8 cellular contexts compared by ENCODE assay signal in genomic region chr3:71982506-71983258, GRCh38.
DNase-seq lines count a peak whose midpoint lies in the region; ATAC-seq, FAIRE-seq and TF ChIP-seq lines count a peak whose summit lies in the region.
"Not testable (repeated sequence)": the region's sequence is repeated elsewhere in the genome, so short reads cannot be mapped to it uniquely, and the experiment has no call there.

No MANE protein-coding gene starts in this region.

- H3K9ac ChIP-seq in keratinocyte (ENCODE audit: control insufficient read depth, extremely low read depth, insufficient read depth, low read length), result not testable (repeated sequence)

- H3K27me3 ChIP-seq in A673 (replicated peaks; ENCODE audit: insufficient read depth, low read depth, low read length, poor library complexity); keratinocyte (ENCODE audit: control insufficient read depth, extremely low read depth, insufficient read depth, low read length): not testable (repeated sequence)

- H4K20me1 ChIP-seq in keratinocyte (ENCODE audit: control insufficient read depth, extremely low read depth, insufficient read depth, low read length), result not testable (repeated sequence)

- peak overlapping the region; percentile 43 for H3K27ac Mint-ChIP-seq in activated T-cell treated with anti-CD3 and anti-CD28 coated beads, Interleukin-2, amount 50 U/mL, for 72 hours

- FAIRE-seq in GM18507 (lab: Jason Lieb, UNC) (peak; percentile 78), keratinocyte (lab: Jason Lieb, UNC) (peak; percentile 93)

- POLR2A ChIA-PET in A673 (lab: Charles Lee; ENCODE audit: low non-redundant PET), result not testable (repeated sequence)

- H3K4me2 ChIP-seq in keratinocyte (ENCODE audit: control insufficient read depth, extremely low read depth, insufficient read depth, low read depth, low read length), result peak overlapping the region; percentile 26

- peaks cover 83% of the 10 kb centered on the region for H3K4me1 Mint-ChIP-seq in activated T-cell treated with anti-CD3 and anti-CD28 coated beads, Interleukin-2, amount 50 U/mL, for 72 hours (ENCODE audit: low read depth)

- H3K4me1 ChIP-seq in A673 (ENCODE audit: insufficient read depth, low read length, poor library complexity, severe bottlenecking), result not testable (repeated sequence)
- H3K4me1 ChIP-seq in keratinocyte (ENCODE audit: control insufficient read depth, extremely low read depth, insufficient read depth, low read length), result peaks cover 26% of the 10 kb centered on the region

- not testable (repeated sequence) for BruUV-seq in A673 (replicated peaks; lab: Mats Ljungman, UMichigan)

- TF ChIP-seq POLR2A in NB4 (IDR thresholded peaks at IDR 0.05; ENCODE audit: extremely low read depth, insufficient read length), result not testable (repeated sequence)

- dilution Hi-C loops in keratinocyte (cut with MboI; ENCODE audit: extremely low pct_ligation_motif_present, low sequenced_read_pairs), result not testable (repeated sequence)

- intact Hi-C loops in A673 (cut with micrococcal nuclease; ENCODE audit: unreplicated experiment), result not testable (repeated sequence)

- H3K9me3 Mint-ChIP-seq in activated T-cell treated with anti-CD3 and anti-CD28 coated beads, Interleukin-2, amount 50 U/mL, for 72 hours, result not testable (repeated sequence)

- not testable (repeated sequence) for H3K36me3 Mint-ChIP-seq in activated T-cell treated with anti-CD3 and anti-CD28 coated beads, Interleukin-2, amount 50 U/mL, for 72 hours (ENCODE audit: insufficient read depth in 2 of 2)

- not testable (repeated sequence) for H3K9me3 ChIP-seq in A673 (ENCODE audit: low read depth, low read length, poor library complexity, severe bottlenecking); keratinocyte (ENCODE audit: control insufficient read depth, low read depth, low read length)

- not testable (repeated sequence) for H3K4me3 ChIP-seq in A673 (ENCODE audit: low read depth, low read length, poor library complexity, severe bottlenecking); NB4 (ENCODE audit: low read depth, low read length); cardiac fibroblast (replicated peaks in 1 of 2; ENCODE audit: low read depth in 2 of 2, low read length in 2 of 2); keratinocyte (ENCODE audit: control insufficient read depth in 2 of 3, extremely low read depth in 1 of 3, insufficient read depth in 2 of 3, low read depth in 1 of 3, low read length in 3 of 3)

- ATAC-seq in activated T-cell treated with anti-CD3 and anti-CD28 coated beads, Interleukin-2, amount 50 U/mL, for 72 hours (replicated peaks in 1 of 2), result peak; percentile 18 to 20

- CTCF ChIA-PET in A673 (lab: Charles Lee), result not testable (repeated sequence)

- H3K79me2 ChIP-seq in keratinocyte (ENCODE audit: control insufficient read depth, insufficient read depth, low read length), result not testable (repeated sequence)

- not testable (repeated sequence) for TF ChIP-seq CTCF in A673 (conservative IDR thresholded peaks at IDR 0.05; ENCODE audit: low read depth, low read length); NB4 (IDR thresholded peaks at IDR 0.05; ENCODE audit: low read depth, low read length); cardiac fibroblast (IDR thresholded peaks at IDR 0.05; ENCODE audit: low read depth, low read length); keratinocyte (optimal IDR thresholded peaks at IDR 0.05 in 1 of 3, IDR thresholded peaks at IDR 0.05 in 1 of 3, conservative IDR thresholded peaks at IDR 0.05 in 1 of 3; ENCODE audit: extremely low read depth in 1 of 3, insufficient read depth in 2 of 3, low read length in 3 of 3)

- H3K9me1 ChIP-seq in keratinocyte (ENCODE audit: control insufficient read depth, extremely low read depth, insufficient read depth, low read length), result not testable (repeated sequence)

- DNase-seq in A673 (ENCODE audit: low spot score) (peak; percentile 35), NB4 (ENCODE audit: low read depth) (peak; percentile 75), T1000 (lab: John Stamatoyannopoulos, UW) (peak; percentile 71), cardiac fibroblast (ENCODE audit: low read depth in 2 of 2) (peak; percentile 61 to 90), keratinocyte (ENCODE audit: low read depth, low spot score) (peak; percentile 94)
- not testable (repeated sequence) for DNase-seq in GM18507 (ENCODE audit: extremely low spot score, insufficient read length, low read depth)
- peak; percentile 70 to 77 for DNase-seq in activated T-cell treated with anti-CD3 and anti-CD28 coated beads, Interleukin-2, amount 50 U/mL, for 72 hours
- DNase-seq in stimulated activated CD4-positive, alpha-beta T cell treated with anti-CD3 and anti-CD28 coated beads, Interleukin-1b, Interleukin-23, amount 100 ng/mL, for 48 hours, result peak; percentile 78

- H2AFZ ChIP-seq in keratinocyte (ENCODE audit: control insufficient read depth, low read length), result not testable (repeated sequence)

- H3K27me3 Mint-ChIP-seq in activated T-cell treated with anti-CD3 and anti-CD28 coated beads, Interleukin-2, amount 50 U/mL, for 72 hours (ENCODE audit: low read depth), result not testable (repeated sequence)

- H3K36me3 ChIP-seq in A673 (ENCODE audit: insufficient read depth, low read length, poor library complexity, severe bottlenecking); keratinocyte (ENCODE audit: control insufficient read depth in 2 of 2, extremely low read depth in 1 of 2, insufficient read depth in 2 of 2, low read length in 2 of 2): not testable (repeated sequence)

- peak overlapping the region; percentile 60 to 68 for H3K4me3 Mint-ChIP-seq in activated T-cell treated with anti-CD3 and anti-CD28 coated beads, Interleukin-2, amount 50 U/mL, for 72 hours

- not testable (repeated sequence) for H3K27ac ChIP-seq in A673 (ENCODE audit: low read depth, low read length, poor library complexity, severe bottlenecking)
- H3K27ac ChIP-seq in keratinocyte (ENCODE audit: control insufficient read depth, insufficient read depth, low read length), result peak overlapping the region; percentile 60
